ENCODE assay signal across 18 cellular contexts in genomic region chr2:112047537-112048235, GRCh38. TPM values are rescaled to one million over a fixed set of nuclear protein-coding genes. Genes with fewer than 3 reads are reported as not detected.
DNase-seq lines count a peak whose midpoint lies in the region; ATAC-seq, FAIRE-seq and TF ChIP-seq lines count a peak whose summit lies in the region.
"Had no signal": no experiment of that assay in that cellular context is flagged by ENCODE, and none has a peak within 500 bp of the region (broad histone marks: within the 10 kb centered on the region; RNA-seq: fewer than 3 reads in every experiment).

No MANE protein-coding gene starts in this region.

- H3K9me3 ChIP-seq in Panc1 (ENCODE audit: control insufficient read depth, insufficient read depth, low read depth, low read length) (peaks cover 4% of the 10 kb centered on the region; the same call in 1 of the 2 replicates), H1 (ENCODE audit: insufficient read depth in 2 of 2, low read depth in 1 of 2, low read length in 1 of 2) (peaks cover 4 to 7% of the 10 kb centered on the region in 2 experiments; a peak in 3 of 4 replicates), thoracic aorta (peaks cover 8% of the 10 kb centered on the region)

- no peak for FAIRE-seq in H1 (lab: Jason Lieb, UNC)
- FAIRE-seq: urothelium cell line had no signal

- H2BK12ac ChIP-seq in H1 (ENCODE audit: low read depth, low read length) = no peak overlapping the region

- no peak overlapping the region for H3K4me2 ChIP-seq in H1 (ENCODE audit: insufficient read depth in 1 of 2, low read depth in 2 of 2, low read length in 2 of 2)

- intact Hi-C loops in Panc1 (cut with micrococcal nuclease; ENCODE audit: unreplicated experiment) = loop anchor here (2.0 kb wide), 1 partner anchor 161 kb away; no protein-coding TSS in a partner anchor

- H3K36me3 ChIP-seq in Panc1 (ENCODE audit: control insufficient read depth, insufficient read depth, low read length) (no peaks in the 10 kb centered on the region), H1 (ENCODE audit: control insufficient read depth in 2 of 4, insufficient read depth in 4 of 4, low read length in 3 of 4) (no peaks in the 10 kb centered on the region), thoracic aorta (no peaks in the 10 kb centered on the region)

- H3K79me1 ChIP-seq in H1 (ENCODE audit: low read depth, low read length) = no peaks in the 10 kb centered on the region

- peaks cover 9% of the 10 kb centered on the region for H3K36me3 Mint-ChIP-seq in chondrocyte (ENCODE audit: low read depth)

- no peak overlapping the region for H3K27ac ChIP-seq in Panc1 (ENCODE audit: low read length)
- H3K27ac ChIP-seq in H1 (ENCODE audit: low read depth, low read length) = no peak overlapping the region
- peak overlapping the region; percentile 3 to 52 for H3K27ac ChIP-seq in thoracic aorta

- peaks cover 19% of the 10 kb centered on the region for H3K9me3 Mint-ChIP-seq in chondrocyte (ENCODE audit: low read depth)
- H3K9me3 Mint-ChIP-seq: stimulated activated naive CD8-positive, alpha-beta T cell treated with anti-CD3 and anti-CD28 coated beads, Interleukin-15, amount 100 ng/mL, for 72 hours had no signal

- H3K27me3 ChIP-seq in Panc1 (ENCODE audit: control insufficient read depth, insufficient read depth, low read length) (no peaks in the 10 kb centered on the region), H1 (replicated peaks in 1 of 4; ENCODE audit: control insufficient read depth in 3 of 4, extremely low read depth in 1 of 4, insufficient read depth in 3 of 4, low read length in 3 of 4) (no peaks in the 10 kb centered on the region), thoracic aorta (replicated peaks; ENCODE audit: insufficient read depth) (no peaks in the 10 kb centered on the region)

- in situ Hi-C loops in Panc1 (cut with HindIII; ENCODE audit: low pct_unique_long_range_greater_than_20kb, low sequenced_read_pairs) = no loop called here

- H3K4me1 Mint-ChIP-seq in chondrocyte (ENCODE audit: low read depth) = no peaks in the 10 kb centered on the region
- H3K4me1 Mint-ChIP-seq: activated CD4-positive, alpha-beta T cell treated with anti-CD3 and anti-CD28 coated beads for 36 hours; stimulated activated naive CD8-positive, alpha-beta T cell treated with anti-CD3 and anti-CD28 coated beads, Interleukin-15, amount 100 ng/mL, for 72 hours had no signal

- no peak for TF ChIP-seq POLR2A in H1 (IDR thresholded peaks at IDR 0.05; ENCODE audit: control extremely low read depth in 1 of 2, low read depth in 2 of 2, low read length in 2 of 2)

- H3K4ac ChIP-seq in H1 (replicated peaks; ENCODE audit: insufficient read length, low read depth, low read length) = no peak overlapping the region

- TF ChIP-seq RAD21 in H1 (IDR thresholded peaks at IDR 0.05 in 1 of 2, conservative IDR thresholded peaks at IDR 0.05 in 1 of 2; ENCODE audit: low read depth in 2 of 2, low read length in 2 of 2) = no peak

- BruUV-seq in Panc1 (replicated peaks; lab: Mats Ljungman, UMichigan) = no TSS peak

- 83% methylated on average over 7 of the region's 7 CpGs; no CpG with 5 or more reads in 1 of the 2 experiments for WGBS in H1 (ENCODE audit: extremely low coverage in 1 of 2, insufficient coverage in 1 of 2, insufficient read length in 1 of 2, insufficient replicate concordance in 2 of 2, low coverage in 1 of 2, low lambda C conversion rate in 2 of 2, missing lambda C conversion rate in 1 of 2), 2 experiments

- H4K8ac ChIP-seq in H1 (ENCODE audit: extremely low read depth, insufficient read depth, low read length) = no peak overlapping the region

- no peak overlapping the region for H3K23ac ChIP-seq in H1 (ENCODE audit: insufficient read length)

- no peak for TF ChIP-seq EP300 in H1 (IDR thresholded peaks at IDR 0.05; ENCODE audit: borderline replicate concordance in 1 of 2, low read depth in 2 of 2, low read length in 2 of 2)

- no peak overlapping the region for H3K14ac ChIP-seq in H1 (ENCODE audit: insufficient read length)

- H3K9ac ChIP-seq in H1 (replicated peaks in 1 of 4; ENCODE audit: extremely low read depth in 1 of 4, low read depth in 3 of 4, low read length in 3 of 4) = no peak overlapping the region; a peak in 1 of 7 replicates

- no peak overlapping the region for H4K5ac ChIP-seq in H1 (ENCODE audit: insufficient read length, low read depth, low read length)

- CTCF ChIA-PET in Panc1 (lab: Charles Lee) = interaction anchor here (0.5 to 1.2 kb wide), 2 partner anchors 46 to 159 kb away, joined by 3 to 9 read pairs; no protein-coding TSS in a partner anchor
- CTCF ChIA-PET in H1 (lab: Charles Lee; ENCODE audit: partially characterized antibody) = interaction anchor here (0.6 to 5.1 kb wide), 24 partner anchors 9 to 163 kb away, joined by 3 to 54 read pairs (median 3); partner anchors contain the start of gene MERTK

- TF ChIP-seq CTCF in Panc1 (IDR thresholded peaks at IDR 0.05) = no peak
- no peak for TF ChIP-seq CTCF in H1 (IDR thresholded peaks at IDR 0.05; ENCODE audit: control extremely low read depth in 1 of 3, insufficient read depth in 1 of 3, low read depth in 1 of 3, low read length in 3 of 3)
- TF ChIP-seq CTCF in thoracic aorta (IDR thresholded peaks at IDR 0.05) = no peak
- TF ChIP-seq CTCF in chondrocyte (IDR thresholded peaks at IDR 0.05) = no peak

- no peak overlapping the region; the same call in 1 of the 2 replicates for H3K18ac ChIP-seq in H1 (ENCODE audit: extremely low read depth, low read length)

- ATAC-seq in Panc1 (0 out of 2 replicates have a peak, but pooled peaks have one; percentile 35), left lobe of liver (peak; percentile 59), thoracic aorta (ENCODE audit: insufficient number of reproducible peaks, low FRiP score, low read depth) (peak; percentile 45), HG02623 (IDR thresholded peaks at IDR 0.05; ENCODE audit: unreplicated experiment) (no peak), GM21381 (IDR thresholded peaks at IDR 0.05; ENCODE audit: unreplicated experiment) (no peak)
- ATAC-seq: activated CD4-positive, alpha-beta T cell treated with anti-CD3 and anti-CD28 coated beads for 36 hours; HCT116; stimulated activated naive CD8-positive, alpha-beta T cell treated with anti-CD3 and anti-CD28 coated beads, Interleukin-15, amount 100 ng/mL, for 72 hours had no signal

- H2BK20ac ChIP-seq in H1 (ENCODE audit: low read length) = no peak overlapping the region

- no peaks in the 10 kb centered on the region for H3K79me2 ChIP-seq in H1 (ENCODE audit: control insufficient read depth in 1 of 2, insufficient read depth in 2 of 2, low read length in 2 of 2)

- DNase-seq in Panc1 (ENCODE audit: low read depth, low spot score) (no peak), H1 (ENCODE audit: low read depth in 1 of 2, low spot score in 2 of 2) (no peak), left lobe of liver (ENCODE audit: low spot score) (no peak), thoracic aorta (ENCODE audit: low spot score) (no peak), chondrocyte (ENCODE audit: low spot score) (no peak), HuH-7 (ENCODE audit: low spot score) (no peak)
- DNase-seq: activated CD4-positive, alpha-beta T cell treated with anti-CD3 and anti-CD28 coated beads for 36 hours; activated effector memory CD4-positive, alpha-beta T cell treated with Interleukin-2 at 50 U/mL for 16 hours; amniotic stem cell; Kasumi-1; NCI-H1092; NCI-H524 treated with DMSO at 0.1 percent for 48 hours; stimulated activated CD4-positive, alpha-beta T cell treated with anti-CD3 and anti-CD28 coated beads, Interleukin-2, amount 100 ng/mL, for 24 hours; stimulated activated naive CD8-positive, alpha-beta T cell treated with anti-CD3 and anti-CD28 coated beads, Interleukin-15, amount 100 ng/mL, for 72 hours had no signal

- POLR2A ChIA-PET in Panc1 (lab: Charles Lee) (no interaction called here), H1 (lab: Charles Lee; ENCODE audit: partially characterized antibody) (interaction anchor here (0.9 to 2.1 kb wide), 5 partner anchors 109 to 163 kb away, joined by 3 to 5 read pairs (median 3); partner anchors contain the start of gene MERTK)

- no peak overlapping the region for H2AK5ac ChIP-seq in H1 (ENCODE audit: low read depth, low read length)

- no peak overlapping the region for H2BK15ac ChIP-seq in H1 (ENCODE audit: low read length)

- no peak overlapping the region for H3K4me3 Mint-ChIP-seq in chondrocyte (ENCODE audit: unreplicated experiment)
- H3K4me3 Mint-ChIP-seq: activated CD4-positive, alpha-beta T cell treated with anti-CD3 and anti-CD28 coated beads for 36 hours; stimulated activated naive CD8-positive, alpha-beta T cell treated with anti-CD3 and anti-CD28 coated beads, Interleukin-15, amount 100 ng/mL, for 72 hours had no signal

- no peaks in the 10 kb centered on the region for H3K4me1 ChIP-seq in Panc1 (ENCODE audit: control insufficient read depth, insufficient read depth, low read length)
- peaks cover 0 to 9% (median 4%) of the 10 kb centered on the region in 4 experiments; a peak in 4 of 7 replicates for H3K4me1 ChIP-seq in H1 (replicated peaks in 1 of 4; ENCODE audit: control insufficient read depth in 3 of 4, insufficient read depth in 4 of 4, low read length in 3 of 4)
- H3K4me1 ChIP-seq in thoracic aorta (ENCODE audit: control insufficient read depth in 1 of 2, low read depth in 2 of 2) = peaks cover 11 to 15% of the 10 kb centered on the region in 2 donors

- no peak overlapping the region for H4K91ac ChIP-seq in H1 (replicated peaks; ENCODE audit: insufficient read length, low read length)

- H3K27me3 Mint-ChIP-seq in chondrocyte (ENCODE audit: low read depth) = peaks cover 2% of the 10 kb centered on the region

- H3K23me2 ChIP-seq in H1 (ENCODE audit: low read depth, low read length) = no peaks in the 10 kb centered on the region

- no peak overlapping the region for H3K27ac Mint-ChIP-seq in chondrocyte (ENCODE audit: unreplicated experiment)
- H3K27ac Mint-ChIP-seq: activated CD4-positive, alpha-beta T cell treated with anti-CD3 and anti-CD28 coated beads for 36 hours; stimulated activated naive CD8-positive, alpha-beta T cell treated with anti-CD3 and anti-CD28 coated beads, Interleukin-15, amount 100 ng/mL, for 72 hours had no signal

- H3K4me3 ChIP-seq in Panc1 (ENCODE audit: low read depth in 2 of 2, low read length in 2 of 2) (no peak overlapping the region), H1 (ENCODE audit: extremely low read depth in 1 of 4, insufficient read depth in 2 of 4, low read depth in 3 of 4, low read length in 4 of 4) (no peak overlapping the region), thoracic aorta (no peak overlapping the region)

- no peaks in the 10 kb centered on the region for H4K20me1 ChIP-seq in H1 (replicated peaks in 1 of 2; ENCODE audit: control insufficient read depth in 1 of 2, insufficient read depth in 2 of 2, low read length in 2 of 2)

- H3K56ac ChIP-seq in H1 (replicated peaks; ENCODE audit: insufficient read length, low read depth, low read length) = no peak overlapping the region

- H2BK120ac ChIP-seq in H1 (replicated peaks; ENCODE audit: low read depth, low read length) = no peak overlapping the region

- H2AFZ ChIP-seq in H1 (ENCODE audit: low read length) = peak overlapping the region; percentile 67; the same call in 1 of the 2 replicates

- no peak overlapping the region for H2BK5ac ChIP-seq in H1 (ENCODE audit: low read depth, low read length)

RNA-seq across cellular contexts. Expression of gene TMEM87B, which starts 7.4 kb away (rescaled TPM):
- 22.8 TPM for total RNA-seq in Panc1 (2021; ENCODE audit: unreplicated experiment)
- polyA plus RNA-seq in Panc1 (2012; ENCODE audit: insufficient read length) = 17.1 TPM
- total RNA-seq in H1 (2021; fragmentation: NEBNext Ultra II Directional; extraction: Animal tissue kit (Norgen Biotek cat#: 25700)) = 7.2 and 9.6 TPM in 2 replicates
- 3.0 and 9.0 TPM in 2 replicates for polyA plus RNA-seq in H1 (2011; rRNA removed)
- 8.5 TPM for polyA plus RNA-seq in H1 (2011; cell fraction: cytosol; rRNA removed)
- 3.4 TPM for polyA plus RNA-seq in H1 (2011; cell fraction: nucleus; rRNA removed)
- polyA plus RNA-seq in H1 (2012, experiment 1 of 2) = 3.7 to 6.8 TPM (median 4.5 TPM) in 4 replicates
- polyA plus RNA-seq in H1 (2012, experiment 2 of 2) = 0.89 TPM
- polyA plus RNA-seq in H1 (2013, experiment 1 of 2) = 12.3 TPM
- 11.6 TPM for polyA plus RNA-seq in H1 (2013, experiment 2 of 2)
- 4.5 and 5.5 TPM in 2 replicates for polyA minus RNA-seq in H1 (2011; rRNA and poly(A)+ RNA removed)
- 12.8 TPM for polyA minus RNA-seq in H1 (2011; cell fraction: cytosol; rRNA and poly(A)+ RNA removed)
- polyA minus RNA-seq in H1 (2011; cell fraction: nucleus; rRNA and poly(A)+ RNA removed) = 9.5 TPM
- 7.5 TPM for total RNA-seq in left lobe of liver
- total RNA-seq in thoracic aorta = 10 to 100 TPM; 26.1 to 35.3 TPM
- total RNA-seq in chondrocyte = 19.4 to 20.1 TPM (median 19.8 TPM) in 3 replicates

Comparison
In these comparisons a context has a peak if more than half of its experiments do, and no peak if none do; other contexts are left out.
1. ATAC-seq: peak in Panc1 (single experiment), left lobe of liver (single experiment) and thoracic aorta (single experiment); none in HG02623 (single experiment) and GM21381 (single experiment).
2. H3K27ac ChIP-seq: peak in thoracic aorta (2 of 2); none in Panc1 (single experiment) and H1 (single experiment).